Comparison of ENCODE assay signal across 8 cellular contexts in the genomic region with DNA sequence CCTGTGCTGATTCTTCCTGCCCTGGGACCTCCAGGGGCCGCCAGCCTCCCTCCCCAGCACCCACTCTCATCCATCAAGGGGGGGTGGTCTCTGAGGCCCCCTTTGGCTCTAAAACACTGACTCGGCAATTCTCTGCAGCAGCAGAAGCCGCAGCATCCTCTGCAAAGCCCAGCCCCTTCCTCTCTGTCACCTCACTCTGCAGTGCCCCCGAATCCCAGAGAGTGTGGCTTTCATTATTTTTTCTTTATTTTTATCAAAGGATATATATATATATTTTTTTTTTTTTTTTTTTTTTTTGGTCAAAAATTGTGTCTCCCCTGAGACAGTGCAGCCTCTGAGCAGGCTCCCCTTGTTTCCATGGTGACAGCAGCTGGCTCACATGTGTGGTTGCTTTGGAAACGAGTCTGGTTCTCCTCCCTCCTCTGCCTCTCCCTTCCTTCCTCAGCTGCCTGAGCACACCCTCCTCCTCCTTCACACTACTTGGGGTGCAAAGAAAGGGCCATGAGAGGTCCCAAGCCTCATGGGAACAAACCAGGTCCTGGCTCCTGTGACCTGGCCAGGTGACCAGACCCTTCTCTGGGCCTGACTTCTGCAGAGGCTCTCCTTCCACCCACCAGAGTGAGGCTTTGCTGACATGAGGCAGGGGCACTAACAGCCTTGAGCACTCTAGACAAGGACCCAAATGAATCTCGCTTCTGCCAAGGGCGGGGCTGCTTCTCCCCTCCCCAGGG.
A peak's percentile ranks its signal among the peaks of the same experiment; 100 is the strongest.
DNase-seq lines count a peak whose midpoint lies in the region; ATAC-seq and TF ChIP-seq lines count a peak whose summit lies in the region.

No MANE protein-coding gene starts in this region.

- TF ChIP-seq CTCF in A673 (conservative IDR thresholded peaks at IDR 0.05; ENCODE audit: low read depth, low read length) (no peak), lower lobe of right lung (IDR thresholded peaks at IDR 0.05) (no peak)

- H3K27me3 ChIP-seq in A673 (replicated peaks; ENCODE audit: insufficient read depth, low read depth, low read length, poor library complexity) (no peaks in the 10 kb centered on the region), lower lobe of right lung (ENCODE audit: low read depth) (no peaks in the 10 kb centered on the region)

- CTCF ChIA-PET in A673 (lab: Charles Lee), result no interaction called here

- POLR2A ChIA-PET in A673 (lab: Charles Lee; ENCODE audit: low non-redundant PET), result no interaction called here

- H3K27ac ChIP-seq in A673 (ENCODE audit: low read depth, low read length, poor library complexity, severe bottlenecking) (no peak overlapping the region), lower lobe of right lung (no peak overlapping the region)

- no peaks in the 10 kb centered on the region for H3K9me3 Mint-ChIP-seq in activated naive CD4-positive, alpha-beta T cell treated with anti-CD3 and anti-CD28 coated beads, Interleukin-2, amount 50 U/mL, for 72 hours

- DNase-seq in A673 (ENCODE audit: low spot score), result peak; percentile 78
- DNase-seq in GM19238 (ENCODE audit: insufficient read length, low spot score), result peak; percentile 70
- peak; percentile 28 for DNase-seq in NCI-H226
- DNase-seq in activated naive CD4-positive, alpha-beta T cell treated with anti-CD3 and anti-CD28 coated beads, Interleukin-2, amount 50 U/mL, for 72 hours (ENCODE audit: low spot score in 2 of 2), result peak in 1 of 2 donors; percentile 37
- peak; percentile 59 for DNase-seq in iPS-NIHi7 (ENCODE audit: extremely low spot score)
- DNase-seq in stimulated activated naive CD4-positive, alpha-beta T cell treated with Interleukin-2 at 50 U/mL for 16 hours (lab: John Stamatoyannopoulos, UW), result peak; percentile 52
- no peak for DNase-seq in lower lobe of right lung
- no peak for DNase-seq in C1 segment of cervical spinal cord (lab: John Stamatoyannopoulos, UW)

- no TSS peak for BruUV-seq in A673 (replicated peaks; lab: Mats Ljungman, UMichigan)

- H3K36me3 Mint-ChIP-seq in activated naive CD4-positive, alpha-beta T cell treated with anti-CD3 and anti-CD28 coated beads, Interleukin-2, amount 50 U/mL, for 72 hours, result no peaks in the 10 kb centered on the region

- H3K36me3 ChIP-seq in A673 (ENCODE audit: insufficient read depth, low read length, poor library complexity, severe bottlenecking) (no peaks in the 10 kb centered on the region), lower lobe of right lung (no peaks in the 10 kb centered on the region)

- intact Hi-C loops in A673 (cut with micrococcal nuclease; ENCODE audit: unreplicated experiment) (loop anchor here (1.0 kb wide), 1 partner anchor 21 kb away; no protein-coding TSS in a partner anchor), lower lobe of right lung (cut with DNase I) (no loop called here)

- no peak overlapping the region for H3K4me3 ChIP-seq in A673 (ENCODE audit: low read depth, low read length, poor library complexity, severe bottlenecking)
- H3K4me3 ChIP-seq in lower lobe of right lung, result no peak overlapping the region

- peak overlapping the region; percentile 26 to 85 for H3K27ac Mint-ChIP-seq in activated naive CD4-positive, alpha-beta T cell treated with anti-CD3 and anti-CD28 coated beads, Interleukin-2, amount 50 U/mL, for 72 hours

- H3K4me1 ChIP-seq in A673 (ENCODE audit: insufficient read depth, low read length, poor library complexity, severe bottlenecking) (peaks cover 52% of the 10 kb centered on the region), lower lobe of right lung (peaks cover 8% of the 10 kb centered on the region)

- H3K9me3 ChIP-seq in A673 (ENCODE audit: low read depth, low read length, poor library complexity, severe bottlenecking), result no peaks in the 10 kb centered on the region
- no peaks in the 10 kb centered on the region for H3K9me3 ChIP-seq in lower lobe of right lung

- peak; percentile 68 to 80 for ATAC-seq in activated naive CD4-positive, alpha-beta T cell treated with anti-CD3 and anti-CD28 coated beads, Interleukin-2, amount 50 U/mL, for 72 hours
- no peak for ATAC-seq in lower lobe of right lung

Comparison
In these comparisons a context has a peak if more than half of its experiments do, and no peak if none do; other contexts are left out.
1. DNase-seq: peak in A673 (single experiment), GM19238 (single experiment), NCI-H226 (single experiment), iPS-NIHi7 (single experiment) and stimulated activated naive CD4-positive, alpha-beta T cell treated with Interleukin-2 at 50 U/mL for 16 hours (single experiment); none in lower lobe of right lung (single experiment) and C1 segment of cervical spinal cord (0 of 14).
2. ATAC-seq: peak in activated naive CD4-positive, alpha-beta T cell treated with anti-CD3 and anti-CD28 coated beads, Interleukin-2, amount 50 U/mL, for 72 hours (2 of 2); none in lower lobe of right lung (0 of 2).